8 cellular contexts compared by ENCODE assay signal in the genomic region with DNA sequence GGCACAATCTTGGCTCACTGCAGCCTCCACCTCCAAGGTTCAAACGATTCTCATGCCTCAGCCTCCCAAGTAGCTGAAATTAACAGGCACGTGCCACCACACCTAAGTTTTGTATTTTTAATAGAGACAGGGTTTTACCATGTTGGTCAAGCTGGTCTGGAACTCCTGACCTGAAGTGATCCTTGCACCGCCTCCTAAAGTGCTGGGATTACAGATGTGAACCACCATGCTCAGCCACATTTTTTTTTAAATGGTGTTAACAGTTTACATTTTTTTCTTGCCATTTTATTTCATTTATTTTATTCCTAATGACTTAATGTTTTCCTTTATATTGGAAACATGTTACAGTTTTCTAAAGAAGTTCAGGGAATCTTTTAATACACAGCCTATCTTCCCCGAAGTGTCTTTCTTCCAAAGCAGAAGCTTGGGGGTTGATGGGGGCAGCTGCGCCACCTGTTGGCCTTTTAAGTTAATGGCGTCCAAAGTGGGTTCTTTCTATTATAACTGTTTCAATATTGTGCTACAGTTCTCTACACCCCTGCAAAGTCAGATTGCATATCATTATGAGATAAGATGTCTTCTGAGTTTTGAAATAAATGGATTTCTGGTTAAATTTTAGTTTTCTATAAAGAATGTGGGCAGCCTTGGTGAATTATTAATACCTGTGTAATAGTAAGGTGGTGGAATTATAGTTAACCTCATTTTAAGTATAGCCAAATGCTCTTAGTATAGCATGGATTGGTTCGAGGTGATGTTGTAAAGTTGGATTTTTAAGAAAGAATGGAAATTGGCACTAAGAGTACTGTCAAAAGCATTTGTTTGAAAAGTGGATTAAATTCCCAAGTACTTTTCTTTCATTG. TPM values are rescaled to one million over a fixed set of nuclear protein-coding genes. Genes with fewer than 3 reads are reported as not detected.
DNase-seq lines count a peak whose midpoint lies in the region; ATAC-seq and TF ChIP-seq lines count a peak whose summit lies in the region.

No MANE protein-coding gene starts in this region.

- H3K79me2 ChIP-seq in PC-9 (ENCODE audit: low read depth) (no peaks in the 10 kb centered on the region), neural progenitor cell (ENCODE audit: low read depth) (peaks cover 10% of the 10 kb centered on the region)

- H3K4me2 ChIP-seq in PC-9 = no peak overlapping the region
- no peak overlapping the region for H3K4me2 ChIP-seq in neural progenitor cell

- BruUV-seq in Caco-2 (replicated peaks; lab: Mats Ljungman, UMichigan) = no TSS peak
- no TSS peak for BruUV-seq in PC-9 (replicated peaks; lab: Mats Ljungman, UMichigan)

- H3K9me3 Mint-ChIP-seq in Caco-2 (ENCODE audit: unreplicated experiment) (no peaks in the 10 kb centered on the region), neural progenitor cell (no peaks in the 10 kb centered on the region)
- no peaks in the 10 kb centered on the region for H3K9me3 Mint-ChIP-seq in activated T-cell treated with anti-CD3 and anti-CD28 coated beads, Interleukin-2, amount 50 U/mL, for 72 hours

- H3K27ac Mint-ChIP-seq in Caco-2 (ENCODE audit: unreplicated experiment) = no peak overlapping the region
- H3K27ac Mint-ChIP-seq in activated T-cell treated with anti-CD3 and anti-CD28 coated beads, Interleukin-2, amount 50 U/mL, for 72 hours = peak overlapping the region; percentile 63
- no peak overlapping the region for H3K27ac Mint-ChIP-seq in neural progenitor cell

- DNase-seq in Caco-2 (peak; percentile 66 to 75), HT1080 (ENCODE audit: low read depth) (peak; percentile 56), PC-9 (peak; percentile 49 to 50), fibroblast of mammary gland (ENCODE audit: low read depth) (peak; percentile 71), neural progenitor cell (ENCODE audit: low spot score) (peak; percentile 72), tibial nerve (ENCODE audit: low spot score in 2 of 2) (peak in 1 of 2 donors; percentile 57)
- DNase-seq in activated T-cell treated with anti-CD3 and anti-CD28 coated beads, Interleukin-2, amount 50 U/mL, for 72 hours = peak; percentile 43 to 49

- no peaks in the 10 kb centered on the region for H3K9me3 ChIP-seq in Caco-2
- H3K9me3 ChIP-seq in PC-9 (ENCODE audit: insufficient read depth, low read depth) = no peaks in the 10 kb centered on the region
- no peaks in the 10 kb centered on the region for H3K9me3 ChIP-seq in neural progenitor cell (ENCODE audit: low read depth)
- H3K9me3 ChIP-seq in tibial nerve = no peaks in the 10 kb centered on the region

- POLR2A ChIA-PET in Caco-2 (lab: Charles Lee) (interaction anchor here (1.6 kb wide), 1 partner anchor 105 kb away, joined by 10 read pairs; no protein-coding TSS in a partner anchor), PC-9 (lab: Charles Lee; ENCODE audit: unreplicated experiment) (interaction anchor here (0.7 kb wide), 1 partner anchor 10 kb away, joined by 12 read pairs; no protein-coding TSS in a partner anchor)

- H3F3A ChIP-seq in PC-9 (ENCODE audit: insufficient read depth, low read depth) (peaks cover 58% of the 10 kb centered on the region), neural progenitor cell (ENCODE audit: low read depth) (peaks cover 37% of the 10 kb centered on the region)

- H3K27me3 Mint-ChIP-seq in Caco-2 (ENCODE audit: insufficient read depth, unreplicated experiment) (no peaks in the 10 kb centered on the region), neural progenitor cell (ENCODE audit: insufficient read depth, low read depth) (no peaks in the 10 kb centered on the region)
- no peaks in the 10 kb centered on the region for H3K27me3 Mint-ChIP-seq in activated T-cell treated with anti-CD3 and anti-CD28 coated beads, Interleukin-2, amount 50 U/mL, for 72 hours (ENCODE audit: low read depth)

- H3K27me3 ChIP-seq in Caco-2 (replicated peaks; ENCODE audit: control insufficient read depth, insufficient read depth, low read length) = no peaks in the 10 kb centered on the region
- no peaks in the 10 kb centered on the region for H3K27me3 ChIP-seq in PC-9 (ENCODE audit: insufficient read depth, low read depth)
- H3K27me3 ChIP-seq in neural progenitor cell = no peaks in the 10 kb centered on the region
- H3K27me3 ChIP-seq in tibial nerve = no peaks in the 10 kb centered on the region

- no peaks in the 10 kb centered on the region for H3K9me2 ChIP-seq in PC-9 (ENCODE audit: insufficient read depth)

- H3K27ac ChIP-seq in PC-9 (no peak overlapping the region), neural progenitor cell (no peak overlapping the region), tibial nerve (no peak overlapping the region)

- TF ChIP-seq EP300 in tibial nerve (IDR thresholded peaks at IDR 0.05) = no peak

- TF ChIP-seq POLR2A in tibial nerve (IDR thresholded peaks at IDR 0.05) = no peak

- H3K36me3 Mint-ChIP-seq in Caco-2 (ENCODE audit: insufficient read depth, unreplicated experiment) (peaks cover 93% of the 10 kb centered on the region), neural progenitor cell (peaks cover 23% of the 10 kb centered on the region)
- peaks cover 16 to 46% of the 10 kb centered on the region in 2 donors for H3K36me3 Mint-ChIP-seq in activated T-cell treated with anti-CD3 and anti-CD28 coated beads, Interleukin-2, amount 50 U/mL, for 72 hours (ENCODE audit: insufficient read depth in 2 of 2)

- TF ChIP-seq CTCF in Caco-2 (IDR thresholded peaks at IDR 0.05; ENCODE audit: insufficient read depth in 1 of 2, low read depth in 1 of 2, low read length in 1 of 2, severe bottlenecking in 1 of 2, unreplicated experiment in 1 of 2) (peak; percentile 98 to 99), PC-9 (conservative IDR thresholded peaks at IDR 0.05) (peak; percentile 98), fibroblast of mammary gland (conservative IDR thresholded peaks at IDR 0.05; ENCODE audit: control insufficient read depth, insufficient read depth, low read depth, low read length) (peak; percentile 86), neural progenitor cell (IDR thresholded peaks at IDR 0.05) (peak; percentile 98), tibial nerve (IDR thresholded peaks at IDR 0.05) (peak; percentile 71 to 83 (median 81))

- ATAC-seq in activated T-cell treated with anti-CD3 and anti-CD28 coated beads, Interleukin-2, amount 50 U/mL, for 72 hours (replicated peaks in 1 of 2) = peak; percentile 36 to 50
- ATAC-seq in HG02884 (IDR thresholded peaks at IDR 0.05; ENCODE audit: unreplicated experiment) = no peak

- WGBS in tibial nerve, 2 donors = 44 to 47% methylated on average over 7 of the region's 7 CpGs

- CTCF ChIA-PET in Caco-2 (lab: Charles Lee) (interaction anchor here (0.6 to 2.5 kb wide), 16 partner anchors 9 to 245 kb away, joined by 3 to 140 read pairs (median 4); partner anchors contain the start of gene LPIN3), PC-9 (lab: Charles Lee) (interaction anchor here (1.1 to 2.1 kb wide), 4 partner anchors 103 to 129 kb away, joined by 3 to 27 read pairs (median 6); no protein-coding TSS in a partner anchor)

- H3K4me1 ChIP-seq in Caco-2 = no peaks in the 10 kb centered on the region
- no peaks in the 10 kb centered on the region for H3K4me1 ChIP-seq in PC-9 (replicated peaks; ENCODE audit: insufficient read depth)
- H3K4me1 ChIP-seq in neural progenitor cell = no peaks in the 10 kb centered on the region
- H3K4me1 ChIP-seq in tibial nerve = peaks cover 0 to 5% (median 0%) of the 10 kb centered on the region in 4 donors

- intact Hi-C loops in Caco-2 (cut with micrococcal nuclease; ENCODE audit: unreplicated experiment) = loop anchor here (1.0 kb wide), 4 partner anchors 12 to 127 kb away; partner anchors contain the start of gene TOP1
- intact Hi-C loops in PC-9 (cut with micrococcal nuclease; ENCODE audit: unreplicated experiment) = loop anchor here (1.0 kb wide), 2 partner anchors 105 to 127 kb away; no protein-coding TSS in a partner anchor

- H4K20me1 ChIP-seq in PC-9 (ENCODE audit: insufficient read depth) = 0 out of 2 replicates have a peak, but pooled peaks cover 9% of the 10 kb centered on the region
- peaks cover 9% of the 10 kb centered on the region for H4K20me1 ChIP-seq in neural progenitor cell (ENCODE audit: low read depth)

- H2AFZ ChIP-seq in PC-9 (no peak overlapping the region), neural progenitor cell (replicated peaks) (no peak overlapping the region)

- no peaks in the 10 kb centered on the region for H3K4me1 Mint-ChIP-seq in Caco-2 (ENCODE audit: low read depth, unreplicated experiment)
- H3K4me1 Mint-ChIP-seq in activated T-cell treated with anti-CD3 and anti-CD28 coated beads, Interleukin-2, amount 50 U/mL, for 72 hours (ENCODE audit: low read depth) = peaks cover 5% of the 10 kb centered on the region
- H3K4me1 Mint-ChIP-seq in neural progenitor cell = no peaks in the 10 kb centered on the region

- H3K9ac ChIP-seq in neural progenitor cell = no peak overlapping the region

- H3K36me3 ChIP-seq in Caco-2 (ENCODE audit: control insufficient read depth, insufficient read depth, low read length) (peaks cover 13% of the 10 kb centered on the region), PC-9 (ENCODE audit: low read depth) (peaks cover 55% of the 10 kb centered on the region), neural progenitor cell (peaks cover 54% of the 10 kb centered on the region), tibial nerve (peaks cover 0 to 70% (median 12%) of the 10 kb centered on the region in 3 donors)

- H3K4me3 ChIP-seq in Caco-2 (ENCODE audit: low read depth, low read length) (no peak overlapping the region), PC-9 (no peak overlapping the region), fibroblast of mammary gland (ENCODE audit: control insufficient read depth, low read depth, low read length) (no peak overlapping the region), neural progenitor cell (no peak overlapping the region), tibial nerve (no peak overlapping the region)

- no peak overlapping the region for H3K4me3 Mint-ChIP-seq in Caco-2 (ENCODE audit: unreplicated experiment)
- no peak overlapping the region for H3K4me3 Mint-ChIP-seq in activated T-cell treated with anti-CD3 and anti-CD28 coated beads, Interleukin-2, amount 50 U/mL, for 72 hours
- no peak overlapping the region for H3K4me3 Mint-ChIP-seq in neural progenitor cell

RNA-seq across cellular contexts. Expression of gene PLCG1, which starts 42.0 kb away (rescaled TPM):
- 196 and 205 TPM in 2 replicates for total RNA-seq in Caco-2 (2022)
- total RNA-seq in HT1080 (2014; rRNA removed; shearing (Covaris generic)) = 55.5 and 72.1 TPM in 2 replicates
- polyA plus RNA-seq in HT1080 (2015; cell fraction: cytosol; rRNA removed) = 28.9 and 29.5 TPM in 2 replicates
- 186 and 188 TPM in 2 replicates for polyA plus RNA-seq in HT1080 (2015; cell fraction: nucleus; rRNA removed)
- total RNA-seq in PC-9 (2021) = 64.1 and 69.4 TPM in 2 replicates
- total RNA-seq in activated T-cell treated with anti-CD3 and anti-CD28 coated beads, Interleukin-2, amount 50 U/mL, for 72 hours = 100 to 1,000 TPM; 177 to 221 TPM
- 146 and 265 TPM in 2 replicates for total RNA-seq in neural progenitor cell (ENCODE audit: low replicate concordance)
- 100 to 1,000 TPM; 127 to 165 (median 144) TPM for total RNA-seq in tibial nerve
